In genomic region chr14:38248629-38249028, GRCh38 we compare ENCODE assay signal across 18 cellular contexts. TPM values are rescaled to one million over a fixed set of nuclear protein-coding genes. Genes with fewer than 3 reads are reported as not detected.
DNase-seq lines count a peak whose midpoint lies in the region; ATAC-seq and TF ChIP-seq lines count a peak whose summit lies in the region.
"Had no signal": no experiment of that assay in that cellular context is flagged by ENCODE, and none has a peak within 500 bp of the region (broad histone marks: within the 10 kb centered on the region; RNA-seq: fewer than 3 reads in every experiment).

No MANE protein-coding gene starts in this region.

- H3K9me3 ChIP-seq in H9 (ENCODE audit: control insufficient read depth, low read depth, low read length) (no peaks in the 10 kb centered on the region), lower lobe of right lung (no peaks in the 10 kb centered on the region), prostate gland (no peaks in the 10 kb centered on the region)
- H3K9me3 ChIP-seq: BLaER1 had no signal

- H3K4me1 Mint-ChIP-seq in H9: no peaks in the 10 kb centered on the region
- H3K4me1 Mint-ChIP-seq: stimulated activated naive CD8-positive, alpha-beta T cell treated with anti-CD3 and anti-CD28 coated beads, Interleukin-15, amount 100 ng/mL, for 72 hours had no signal

- in situ Hi-C loops in astrocyte of the spinal cord (cut with HindIII; ENCODE audit: low sequenced_read_pairs): no loop called here

- no peak overlapping the region for H2BK15ac ChIP-seq in H9 (ENCODE audit: low read depth, low read length)

- DNase-seq in H9: no peak
- DNase-seq in astrocyte of the spinal cord (ENCODE audit: low read depth, low spot score): no peak
- no peak for DNase-seq in lower lobe of right lung
- DNase-seq in prostate gland (ENCODE audit: low spot score): no peak
- no peak for DNase-seq in hypothalamus (lab: John Stamatoyannopoulos, UW)
- DNase-seq: activated T-cell treated with anti-CD3 and anti-CD28 coated beads, Interleukin-2, amount 50 U/mL, for 4 hours; DMS79 treated with DMSO at 0.1 percent for 48 hours; NCI-H1694; NCI-H526 treated with DMSO at 0.1 percent for 48 hours; SHP77 treated with DMSO at 0.1 percent for 48 hours; stimulated activated CD4-positive, alpha-beta T cell treated with anti-CD3 and anti-CD28 coated beads, Interleukin-12 subunit alpha, Interleukin-12 subunit beta, amount 100 ng/mL, for 4 hours; stimulated activated naive CD8-positive, alpha-beta T cell treated with anti-CD3 and anti-CD28 coated beads, Interleukin-15, amount 100 ng/mL, for 72 hours had no signal

- H3K4me3 Mint-ChIP-seq in H9: no peak overlapping the region
- H3K4me3 Mint-ChIP-seq: activated naive CD8-positive, alpha-beta T cell; activated T-cell treated with anti-CD3 and anti-CD28 coated beads, Interleukin-2, amount 50 U/mL, for 4 hours; stimulated activated naive CD8-positive, alpha-beta T cell treated with anti-CD3 and anti-CD28 coated beads, Interleukin-15, amount 100 ng/mL, for 72 hours had no signal

- H3K27me3 ChIP-seq in H9 (ENCODE audit: insufficient read depth, low read length) (peaks cover 5% of the 10 kb centered on the region; the same call in 1 of the 2 replicates), lower lobe of right lung (ENCODE audit: low read depth) (no peaks in the 10 kb centered on the region), prostate gland (replicated peaks; ENCODE audit: insufficient read depth) (no peaks in the 10 kb centered on the region)
- H3K27me3 ChIP-seq: BLaER1 had no signal

- no peak overlapping the region for H2BK20ac ChIP-seq in H9 (ENCODE audit: low read depth, low read length, poor library complexity, severe bottlenecking)

- no peaks in the 10 kb centered on the region for H3K36me3 Mint-ChIP-seq in H9 (ENCODE audit: insufficient read depth in 1 of 3, low read depth in 3 of 3)
- H3K36me3 Mint-ChIP-seq: activated naive CD8-positive, alpha-beta T cell had no signal

- H3K23ac ChIP-seq in H9 (ENCODE audit: insufficient read length, low read depth, low read length): no peak overlapping the region

- no peaks in the 10 kb centered on the region for H3K9me3 Mint-ChIP-seq in H9
- H3K9me3 Mint-ChIP-seq: activated T-cell treated with anti-CD3 and anti-CD28 coated beads, Interleukin-2, amount 50 U/mL, for 4 hours; stimulated activated naive CD8-positive, alpha-beta T cell treated with anti-CD3 and anti-CD28 coated beads, Interleukin-15, amount 100 ng/mL, for 72 hours had no signal

- H2AFZ ChIP-seq in H9 (ENCODE audit: low read length): no peak overlapping the region
- H2AFZ ChIP-seq: parathyroid adenoma had no signal

- no peak overlapping the region for H3K27ac Mint-ChIP-seq in H9
- H3K27ac Mint-ChIP-seq: activated naive CD8-positive, alpha-beta T cell; stimulated activated naive CD8-positive, alpha-beta T cell treated with anti-CD3 and anti-CD28 coated beads, Interleukin-15, amount 100 ng/mL, for 72 hours had no signal

- H3K4me1 ChIP-seq in H9 (ENCODE audit: insufficient read depth, low read length): no peaks in the 10 kb centered on the region
- no peaks in the 10 kb centered on the region for H3K4me1 ChIP-seq in lower lobe of right lung
- no peaks in the 10 kb centered on the region for H3K4me1 ChIP-seq in prostate gland (replicated peaks)
- H3K4me1 ChIP-seq: parathyroid adenoma had no signal

- no peaks in the 10 kb centered on the region for H3K23me2 ChIP-seq in H9 (ENCODE audit: insufficient read length, low read depth, low read length, poor library complexity, severe bottlenecking)

- peaks cover 77% of the 10 kb centered on the region for H3K27me3 Mint-ChIP-seq in H9 (ENCODE audit: low read depth)

- H4K20me1 ChIP-seq in H9 (ENCODE audit: control insufficient read depth, insufficient read depth, insufficient read length): no peaks in the 10 kb centered on the region

- H3K27ac ChIP-seq in C4-2B (no peak overlapping the region), H9 (ENCODE audit: insufficient read length, low read depth, low read length) (no peak overlapping the region), lower lobe of right lung (no peak overlapping the region), prostate gland (no peak overlapping the region)
- H3K27ac ChIP-seq: BLaER1, parathyroid adenoma had no signal

- H3K14ac ChIP-seq in H9 (ENCODE audit: insufficient read depth, low read length): no peak overlapping the region

- H3K4ac ChIP-seq in H9 (ENCODE audit: low read depth, low read length): no peak overlapping the region

- no peak overlapping the region for H3T11ph ChIP-seq in H9 (ENCODE audit: low read length)

- no peak overlapping the region for H4K91ac ChIP-seq in H9 (ENCODE audit: insufficient read length, low read depth, low read length)

- intact Hi-C loops in lower lobe of right lung (cut with DNase I) (no loop called here), prostate gland (cut with DNase I) (no loop called here)

- peak; percentile 8; the same call in 1 of the 2 replicates for TF ChIP-seq CTCF in C4-2B (conservative IDR thresholded peaks at IDR 0.05)
- peak; percentile 63 for TF ChIP-seq CTCF in H9 (conservative IDR thresholded peaks at IDR 0.05)
- TF ChIP-seq CTCF in astrocyte of the spinal cord (IDR thresholded peaks at IDR 0.05; ENCODE audit: low read depth, low read length): peak; percentile 8
- peak; percentile 7 for TF ChIP-seq CTCF in lower lobe of right lung (IDR thresholded peaks at IDR 0.05)
- no peak for TF ChIP-seq CTCF in prostate gland (IDR thresholded peaks at IDR 0.05)

- no peak overlapping the region for H2BK5ac ChIP-seq in H9 (ENCODE audit: insufficient read length, low read length)

- no peaks in the 10 kb centered on the region for H3K36me3 ChIP-seq in lower lobe of right lung
- H3K36me3 ChIP-seq in prostate gland: no peaks in the 10 kb centered on the region
- H3K36me3 ChIP-seq: BLaER1 had no signal

- TF ChIP-seq POLR2A in prostate gland (IDR thresholded peaks at IDR 0.05): no peak

- H3K4me2 ChIP-seq in H9 (ENCODE audit: insufficient read depth, insufficient read length, low read length): no peak overlapping the region

- no peak overlapping the region for H3K56ac ChIP-seq in H9 (ENCODE audit: insufficient read length, low read depth, low read length)

- no peaks in the 10 kb centered on the region for H3K79me1 ChIP-seq in H9 (ENCODE audit: insufficient read depth, low read depth, low read length, poor library complexity, severe bottlenecking)

- no peak for ATAC-seq in lower lobe of right lung
- no peak for ATAC-seq in HG02798 (IDR thresholded peaks at IDR 0.05; ENCODE audit: poor library complexity, unreplicated experiment)
- ATAC-seq: activated T-cell treated with anti-CD3 and anti-CD28 coated beads, Interleukin-2, amount 50 U/mL, for 4 hours; stimulated activated naive CD8-positive, alpha-beta T cell treated with anti-CD3 and anti-CD28 coated beads, Interleukin-15, amount 100 ng/mL, for 72 hours had no signal

- H2BK12ac ChIP-seq in H9 (ENCODE audit: insufficient read length, low read depth, low read length): no peak overlapping the region

- H3K4me3 ChIP-seq in astrocyte of the spinal cord (ENCODE audit: low read depth, low read length): no peak overlapping the region
- H3K4me3 ChIP-seq in lower lobe of right lung: peak overlapping the region; percentile 56
- no peak overlapping the region for H3K4me3 ChIP-seq in prostate gland
- H3K4me3 ChIP-seq: BLaER1 had no signal

- H3K9ac ChIP-seq in H9 (ENCODE audit: extremely low read depth, insufficient read length, low read length): no peak overlapping the region
- H3K9ac ChIP-seq: BLaER1, parathyroid adenoma had no signal

- H3K18ac ChIP-seq in H9 (ENCODE audit: insufficient read length, low read depth, low read length): no peak overlapping the region

- no peak overlapping the region for H2AK5ac ChIP-seq in H9 (ENCODE audit: insufficient read length, low read length)

- no peak overlapping the region for H4K5ac ChIP-seq in H9 (ENCODE audit: insufficient read length, low read depth, low read length)

- H4K8ac ChIP-seq in H9 (replicated peaks; ENCODE audit: insufficient read length, low read depth, low read length): no peak overlapping the region

- no peak overlapping the region for H2BK120ac ChIP-seq in H9 (ENCODE audit: low read depth, low read length, poor library complexity, severe bottlenecking)

- H3K79me2 ChIP-seq in H9 (ENCODE audit: insufficient read depth, low read length): no peaks in the 10 kb centered on the region
- H3K79me2 ChIP-seq: parathyroid adenoma had no signal

RNA-seq across cellular contexts. Expression of gene CLEC14A, which starts 7.3 kb away (rescaled TPM):
- total RNA-seq in H9 (2021) (not detected in 2 replicates), lower lobe of right lung (57.0 TPM), prostate gland (10 to 100 TPM; 16.4 to 19.8 TPM)
- total RNA-seq: LHCN-M2 had no signal

RNA-seq across cellular contexts. Expression of gene SSTR1, which starts 40.9 kb away (rescaled TPM):
- total RNA-seq in H9 (2021) (0.90 and 0.98 TPM in 2 replicates), lower lobe of right lung (8.7 TPM), prostate gland (under 1 TPM; 0.23 to 0.80 TPM)
- total RNA-seq: activated T-cell treated with anti-CD3 and anti-CD28 coated beads, Interleukin-2, amount 50 U/mL, for 4 hours had no signal

Comparison
In these comparisons a context has a peak if more than half of its experiments do, and no peak if none do; other contexts are left out.
1. CTCF ChIP-seq: peak in C4-2B (single experiment), H9 (single experiment), astrocyte of the spinal cord (single experiment) and lower lobe of right lung (single experiment); none in prostate gland (0 of 4).
2. RNA of gene CLEC14A, which starts 7.3 kb away (total RNA-seq): 57.0 TPM in lower lobe of right lung (single experiment) and 16.4 to 19.8 TPM in prostate gland; not detected in H9; every median in the first group is over 10 times any median in the second.